Comparison of ENCODE assay signal across 8 cellular contexts in genomic region chr17:60135160-60135950, GRCh38. TPM values are rescaled to one million over a fixed set of nuclear protein-coding genes. Genes with fewer than 3 reads are reported as not detected.
DNase-seq lines count a peak whose midpoint lies in the region; TF ChIP-seq lines count a peak whose summit lies in the region.

No MANE protein-coding gene starts in this region.

- no peaks in the 10 kb centered on the region for H4K20me1 ChIP-seq in hepatocyte (ENCODE audit: insufficient read depth, poor library complexity, severe bottlenecking)

- H3K4me3 ChIP-seq in GM06990 (replicated peaks; ENCODE audit: low read depth, low read length) (peak overlapping the region; percentile 74), HFF-Myc (replicated peaks; ENCODE audit: low read depth, low read length) (peak overlapping the region; percentile 68), astrocyte of the cerebellum (ENCODE audit: low read depth, low read length) (peak overlapping the region; percentile 73), hepatocyte (peak overlapping the region; percentile 62)

- H3K36me3 ChIP-seq in GM06990 (ENCODE audit: control insufficient read depth, insufficient read depth, low read length) (no peaks in the 10 kb centered on the region), hepatocyte (replicated peaks; ENCODE audit: insufficient read depth, low read depth) (no peaks in the 10 kb centered on the region)

- H3K9me3 ChIP-seq in hepatocyte (ENCODE audit: low read depth): no peaks in the 10 kb centered on the region

- H3K4me2 ChIP-seq in hepatocyte: peak overlapping the region; percentile 88

- no peaks in the 10 kb centered on the region for H3K9me2 ChIP-seq in hepatocyte (replicated peaks; ENCODE audit: insufficient read depth)

- no peak for TF ChIP-seq CTCF in GM06990 (IDR thresholded peaks at IDR 0.05; ENCODE audit: insufficient read depth, low read length, poor library complexity, severe bottlenecking)
- no peak for TF ChIP-seq CTCF in HFF-Myc (IDR thresholded peaks at IDR 0.05; ENCODE audit: low read depth, low read length, missing control alignments)
- no peak for TF ChIP-seq CTCF in astrocyte of the cerebellum (IDR thresholded peaks at IDR 0.05; ENCODE audit: low read depth, low read length, missing control alignments)
- no peak for TF ChIP-seq CTCF in hepatocyte (IDR thresholded peaks at IDR 0.05; ENCODE audit: poor library complexity)

- DNase-seq in GM06990 (ENCODE audit: extremely low read depth, insufficient read length) (peak; percentile 90), HFF-Myc (ENCODE audit: extremely low read depth, low read depth) (peak; percentile 72), NCI-H1436 (lab: John Stamatoyannopoulos, UW) (peak; percentile 92), T-helper 22 cell (ENCODE audit: low read depth) (peak; percentile 66), astrocyte of the cerebellum (ENCODE audit: low read depth) (peak; percentile 64), hepatocyte (ENCODE audit: low spot score) (peak; percentile 91), renal cortical epithelial cell (ENCODE audit: low read depth) (peak; percentile 78), NK-92 (lab: John Stamatoyannopoulos, UW; ENCODE audit: unreplicated experiment) (no peak)

- WGBS in hepatocyte (ENCODE audit: low lambda C conversion rate, missing lambda C conversion rate): 5% methylated on average over 41 of the region's 53 CpGs

- H3K27me3 ChIP-seq in GM06990 (replicated peaks; ENCODE audit: control insufficient read depth, insufficient read depth, low read length) (no peaks in the 10 kb centered on the region; the same call in 1 of the 2 replicates), hepatocyte (peaks cover 27% of the 10 kb centered on the region)

- H3K4me1 ChIP-seq in hepatocyte (ENCODE audit: insufficient read depth): peaks cover 9% of the 10 kb centered on the region

- in situ Hi-C loops in astrocyte of the cerebellum (cut with HindIII; ENCODE audit: low sequenced_read_pairs): no loop called here

- H2AFZ ChIP-seq in hepatocyte: peak overlapping the region; percentile 72

- peak overlapping the region; percentile 50 for H3K27ac ChIP-seq in hepatocyte

- H3K79me2 ChIP-seq in hepatocyte: no peaks in the 10 kb centered on the region

RNA-seq across cellular contexts. Expression of gene CA4, which starts 14.4 kb away (rescaled TPM):
- total RNA-seq in hepatocyte (1.2 and 1.9 TPM in 2 replicates), renal cortical epithelial cell (0.45 TPM in 1 of 2 replicates, not detected in the other)
- polyA plus RNA-seq in hepatocyte: 6.1 and 9.8 TPM in 2 replicates

RNA-seq across cellular contexts. Expression of gene HEATR6, which starts 56.6 kb away (rescaled TPM):
- total RNA-seq in hepatocyte (18.4 and 18.5 TPM in 2 replicates), renal cortical epithelial cell (9.4 and 34.1 TPM in 2 replicates)
- polyA plus RNA-seq in hepatocyte: 13.9 and 15.0 TPM in 2 replicates
